ENCODE assay signal across 29 cellular contexts in the genomic region with DNA sequence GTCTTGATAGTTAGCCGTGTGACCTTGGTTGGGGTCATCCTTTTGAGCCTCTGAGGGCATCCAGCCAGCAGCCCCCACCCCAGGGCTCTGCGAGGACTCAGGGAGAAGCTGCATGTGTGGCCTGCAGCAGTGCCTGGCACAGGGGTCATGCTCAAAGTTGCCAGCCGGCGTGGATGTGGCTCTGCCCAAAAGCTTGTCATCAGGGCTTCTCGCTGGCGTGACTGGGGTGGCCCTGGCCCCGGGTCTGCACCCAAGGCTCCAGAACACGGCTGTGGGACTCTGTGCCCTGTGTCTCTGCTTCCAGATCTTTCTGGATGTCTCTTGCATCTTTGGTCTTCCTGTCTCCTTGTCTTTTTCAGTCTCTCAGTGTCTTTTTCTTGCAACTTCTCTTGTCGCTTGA.
"Had no signal": no experiment of that assay in that cellular context is flagged by ENCODE, and none has a peak within 500 bp of the region (broad histone marks: within the 10 kb centered on the region; RNA-seq: fewer than 3 reads in every experiment).

No MANE protein-coding gene starts in this region.

- FAIRE-seq: colon, endometrium, frontal cortex had no signal

- ATAC-seq: activated CD4-positive, CD25-positive, alpha-beta regulatory T cell treated with anti-CD3 and anti-CD28 coated beads, Interleukin-2, amount 50 U/mL, for 24 hours; activated CD8-positive, alpha-beta T cell treated with anti-CD3 and anti-CD28 coated beads for 36 hours; activated naive CD4-positive, alpha-beta T cell treated with anti-CD3 and anti-CD28 coated beads, Interleukin-2, amount 50 U/mL, for 72 hours; activated naive CD8-positive, alpha-beta T cell treated with anti-CD3 and anti-CD28 coated beads, Interleukin-2, amount 50 U/mL, for 24 hours; body of pancreas; esophagus mucosa; T-helper 17 cell had no signal

- H3K27me3 ChIP-seq: adrenal gland, body of pancreas had no signal

- H3K9me3 ChIP-seq: adrenal gland, body of pancreas had no signal

- H3K36me3 ChIP-seq: adrenal gland, WERI-Rb-1 had no signal

- H3K27ac ChIP-seq: adrenal gland, body of pancreas, WERI-Rb-1 had no signal

- H3K4me1 ChIP-seq: adrenal gland, body of pancreas had no signal

- DNase-seq: activated B cell treated with CpG ODN at 0.5 μM for 24 hours; activated CD4-positive, alpha-beta T cell treated with anti-CD3 and anti-CD28 coated beads for 48 hours; activated CD4-positive, alpha-beta T cell treated with anti-CD3 and anti-CD28 coated beads, Interleukin-2, amount 50 U/mL, for 1 hour; activated CD4-positive, alpha-beta T cell treated with anti-CD3 and anti-CD28 coated beads, Interleukin-2, amount 50 U/mL, for 48 hours; activated CD8-positive, alpha-beta memory T cell treated with anti-CD3 and anti-CD28 coated beads for 24 hours; activated CD8-positive, alpha-beta T cell treated with anti-CD3 and anti-CD28 coated beads for 36 hours; activated gamma-delta T cell; activated naive CD4-positive, alpha-beta T cell; activated naive CD4-positive, alpha-beta T cell treated with anti-CD3 and anti-CD28 coated beads, Interleukin-2, amount 10 ng/mL, durations not matched to agents 7 days and 5 days; activated naive CD8-positive, alpha-beta T cell treated with anti-CD3 and anti-CD28 coated beads, Interleukin-2, amount 50 U/mL, for 24 hours; activated T-cell treated with anti-CD3 and anti-CD28 coated beads, Interleukin-2, amount 50 U/mL, for 1 hour; activated T-cell treated with anti-CD3 and anti-CD28 coated beads, Interleukin-2, amount 50 U/mL, for 48 hours; adrenal gland; body of pancreas; caudate nucleus; cortex of kidney; dermis blood vessel endothelial cell; effector CD4-positive, alpha-beta T cell; foreskin fibroblast; T-helper 1 cell; T-helper 17 cell; T1000; WERI-Rb-1 had no signal

- H3K4me3 ChIP-seq: adrenal gland, body of pancreas had no signal
